ENCODE assay signal across 1 cellular context in the genomic region with DNA sequence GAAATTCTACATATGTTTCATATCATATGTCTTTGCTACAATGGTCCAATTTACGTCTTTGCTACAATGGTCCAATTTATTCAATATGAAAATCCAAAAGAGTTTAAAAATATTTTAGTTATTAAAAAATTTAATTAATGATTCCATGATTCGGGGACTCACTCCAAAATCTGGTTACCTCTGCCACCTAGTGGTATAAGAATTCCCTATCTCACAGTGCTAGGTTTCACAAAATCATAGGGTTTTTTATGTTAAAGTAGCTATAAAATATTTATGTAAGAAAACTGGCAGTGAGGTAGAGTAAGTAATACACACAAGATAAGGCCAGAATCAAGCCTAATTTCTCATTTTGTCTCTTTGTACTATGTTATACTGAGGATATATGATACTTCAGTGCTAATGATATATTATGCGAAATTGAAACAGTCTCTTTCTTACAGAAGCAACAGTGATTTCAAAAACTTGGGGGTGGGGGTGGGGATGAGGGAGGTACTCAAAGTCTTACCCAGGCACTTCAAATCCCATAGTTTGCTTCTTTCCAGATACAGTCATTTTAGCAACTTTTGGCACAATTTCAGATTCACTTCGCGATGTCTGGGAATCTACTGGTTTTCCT.
TF ChIP-seq lines count a peak whose summit lies in the region.

No MANE protein-coding gene starts in this region.

TF ChIP-seq in WTC11, 78 proteins besides CTCF, POLR2A, EP300 and RAD21 (continued from another document):
- TF ChIP-seq ZNF263 (CRISPR knock-in tag; IDR thresholded peaks at IDR 0.05; ENCODE audit: low read depth) (no peak), NR1H2 (CRISPR knock-in tag; IDR thresholded peaks at IDR 0.05) (no peak), ETV6 (CRISPR knock-in tag; IDR thresholded peaks at IDR 0.05) (no peak), ZNF423 (CRISPR knock-in tag; IDR thresholded peaks at IDR 0.05) (no peak), GABPB1 (CRISPR knock-in tag; IDR thresholded peaks at IDR 0.05) (no peak), NR3C1 (CRISPR knock-in tag; conservative IDR thresholded peaks at IDR 0.05; ENCODE audit: low read depth) (no peak), GRHL2 (CRISPR knock-in tag; IDR thresholded peaks at IDR 0.05; ENCODE audit: insufficient replicate concordance, severe bottlenecking) (no peak)
- TF ChIP-seq, protein P1, sequence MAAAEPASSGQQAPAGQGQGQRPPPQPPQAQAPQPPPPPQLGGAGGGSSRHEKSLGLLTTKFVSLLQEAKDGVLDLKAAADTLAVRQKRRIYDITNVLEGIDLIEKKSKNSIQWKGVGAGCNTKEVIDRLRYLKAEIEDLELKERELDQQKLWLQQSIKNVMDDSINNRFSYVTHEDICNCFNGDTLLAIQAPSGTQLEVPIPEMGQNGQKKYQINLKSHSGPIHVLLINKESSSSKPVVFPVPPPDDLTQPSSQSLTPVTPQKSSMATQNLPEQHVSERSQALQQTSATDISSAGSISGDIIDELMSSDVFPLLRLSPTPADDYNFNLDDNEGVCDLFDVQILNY (CRISPR knock-in tag; IDR thresholded peaks at IDR 0.05) = no peak
- TF ChIP-seq, protein P2, sequence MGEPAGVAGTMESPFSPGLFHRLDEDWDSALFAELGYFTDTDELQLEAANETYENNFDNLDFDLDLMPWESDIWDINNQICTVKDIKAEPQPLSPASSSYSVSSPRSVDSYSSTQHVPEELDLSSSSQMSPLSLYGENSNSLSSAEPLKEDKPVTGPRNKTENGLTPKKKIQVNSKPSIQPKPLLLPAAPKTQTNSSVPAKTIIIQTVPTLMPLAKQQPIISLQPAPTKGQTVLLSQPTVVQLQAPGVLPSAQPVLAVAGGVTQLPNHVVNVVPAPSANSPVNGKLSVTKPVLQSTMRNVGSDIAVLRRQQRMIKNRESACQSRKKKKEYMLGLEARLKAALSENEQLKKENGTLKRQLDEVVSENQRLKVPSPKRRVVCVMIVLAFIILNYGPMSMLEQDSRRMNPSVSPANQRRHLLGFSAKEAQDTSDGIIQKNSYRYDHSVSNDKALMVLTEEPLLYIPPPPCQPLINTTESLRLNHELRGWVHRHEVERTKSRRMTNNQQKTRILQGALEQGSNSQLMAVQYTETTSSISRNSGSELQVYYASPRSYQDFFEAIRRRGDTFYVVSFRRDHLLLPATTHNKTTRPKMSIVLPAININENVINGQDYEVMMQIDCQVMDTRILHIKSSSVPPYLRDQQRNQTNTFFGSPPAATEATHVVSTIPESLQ (CRISPR knock-in tag; IDR thresholded peaks at IDR 0.05) = no peak
- TF ChIP-seq, protein P3, sequence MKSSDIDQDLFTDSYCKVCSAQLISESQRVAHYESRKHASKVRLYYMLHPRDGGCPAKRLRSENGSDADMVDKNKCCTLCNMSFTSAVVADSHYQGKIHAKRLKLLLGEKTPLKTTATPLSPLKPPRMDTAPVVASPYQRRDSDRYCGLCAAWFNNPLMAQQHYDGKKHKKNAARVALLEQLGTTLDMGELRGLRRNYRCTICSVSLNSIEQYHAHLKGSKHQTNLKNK (CRISPR knock-in tag; IDR thresholded peaks at IDR 0.05) = no peak
